Comparison of ENCODE assay signal across 9 cellular contexts in genomic region chr14:91363776-91364523, GRCh38.
DNase-seq lines count a peak whose midpoint lies in the region; ATAC-seq and TF ChIP-seq lines count a peak whose summit lies in the region.
"Had no signal": no experiment of that assay in that cellular context is flagged by ENCODE, and none has a peak within 500 bp of the region (broad histone marks: within the 10 kb centered on the region; RNA-seq: fewer than 3 reads in every experiment).

No MANE protein-coding gene starts in this region.

- no peaks in the 10 kb centered on the region for H3K9me3 ChIP-seq in WERI-Rb-1 (ENCODE audit: severe bottlenecking)
- H3K9me3 ChIP-seq: body of pancreas had no signal

- DNase-seq in effector memory CD8-positive, alpha-beta T cell: no peak
- DNase-seq in HuH-7 (ENCODE audit: low spot score): no peak
- DNase-seq in NCI-H2029 treated with DMSO at 0.1 percent for 48 hours (lab: John Stamatoyannopoulos, UW): no peak
- DNase-seq in WERI-Rb-1: no peak
- DNase-seq in globus pallidus (ENCODE audit: low spot score): no peak

- H3K9me3 Mint-ChIP-seq in effector memory CD8-positive, alpha-beta T cell: no peaks in the 10 kb centered on the region

- H3K27me3 ChIP-seq in WERI-Rb-1 (ENCODE audit: insufficient read depth, low read depth, severe bottlenecking): no peaks in the 10 kb centered on the region
- H3K27me3 ChIP-seq: body of pancreas had no signal

- peak; percentile 48 for ATAC-seq in GM19467 (IDR thresholded peaks at IDR 0.05; ENCODE audit: unreplicated experiment)
- peak; percentile 52 for ATAC-seq in HG03442 (IDR thresholded peaks at IDR 0.05; ENCODE audit: unreplicated experiment)
- no peak for ATAC-seq in effector memory CD8-positive, alpha-beta T cell (replicated peaks)
- ATAC-seq: body of pancreas had no signal

- peak overlapping the region; percentile 12 for H3K4me3 ChIP-seq in GM12875 (ENCODE audit: low read depth, low read length)
- H3K4me3 ChIP-seq in WERI-Rb-1 (ENCODE audit: low read depth, low read length): no peak overlapping the region
- H3K4me3 ChIP-seq: body of pancreas had no signal

- TF ChIP-seq CTCF in GM12875 (IDR thresholded peaks at IDR 0.05; ENCODE audit: borderline replicate concordance, insufficient read depth, low read depth, low read length) (0 out of 2 replicates have a peak, but pooled peaks have one; percentile 12), WERI-Rb-1 (IDR thresholded peaks at IDR 0.05; ENCODE audit: low read depth, low read length) (no peak)

- no peak overlapping the region for H3K27ac ChIP-seq in WERI-Rb-1
- H3K27ac ChIP-seq: body of pancreas had no signal

- no peaks in the 10 kb centered on the region for H3K27me3 Mint-ChIP-seq in effector memory CD8-positive, alpha-beta T cell

- peaks cover 57% of the 10 kb centered on the region for H3K36me3 Mint-ChIP-seq in effector memory CD8-positive, alpha-beta T cell (ENCODE audit: insufficient read depth)

- peak overlapping the region; percentile 74 to 78 for H3K4me3 Mint-ChIP-seq in effector memory CD8-positive, alpha-beta T cell

- peak overlapping the region; percentile 56 to 99 for H3K27ac Mint-ChIP-seq in effector memory CD8-positive, alpha-beta T cell

- peaks cover 14% of the 10 kb centered on the region for H3K36me3 ChIP-seq in WERI-Rb-1

- peaks cover 71 to 72% of the 10 kb centered on the region in 2 donors for H3K4me1 Mint-ChIP-seq in effector memory CD8-positive, alpha-beta T cell (ENCODE audit: low read depth in 2 of 2)
